Comparison of ENCODE assay signal across 11 cellular contexts in genomic region chr3:166510382-166510781, GRCh38.
"Had no signal": no experiment of that assay in that cellular context is flagged by ENCODE, and none has a peak within 500 bp of the region (broad histone marks: within the 10 kb centered on the region; RNA-seq: fewer than 3 reads in every experiment).

No MANE protein-coding gene starts in this region.

- ATAC-seq: activated CD8-positive, alpha-beta memory T cell treated with anti-CD3 and anti-CD28 coated beads, Interleukin-2, amount 10 ng/mL, durations not matched to agents 7 days and 5 days; activated T-cell treated with anti-CD3 and anti-CD28 coated beads, Interleukin-2, amount 50 U/mL, for 4 hours; foreskin keratinocyte; left lung had no signal

- DNase-seq: activated CD4-positive, alpha-beta T cell treated with anti-CD3 and anti-CD28 coated beads for 1 hour; activated CD4-positive, alpha-beta T cell treated with anti-CD3 and anti-CD28 coated beads, Interleukin-2, amount 50 U/mL, for 48 hours; activated CD8-positive, alpha-beta memory T cell treated with anti-CD3 and anti-CD28 coated beads, Interleukin-2, amount 10 ng/mL, durations not matched to agents 7 days and 5 days; activated naive CD4-positive, alpha-beta T cell; activated T-cell treated with anti-CD3 and anti-CD28 coated beads, Interleukin-2, amount 50 U/mL, for 4 hours; foreskin keratinocyte; islet precursor cell; stimulated activated CD4-positive, alpha-beta T cell treated with anti-CD3 and anti-CD28 coated beads, Interleukin-12 subunit alpha, Interleukin-12 subunit beta, amount 100 ng/mL, for 4 hours; stimulated activated naive CD4-positive, alpha-beta T cell; upper lobe of left lung had no signal
